33 cellular contexts compared by ENCODE assay signal in genomic region chr7:28609608-28610007, GRCh38.
"Had no signal": no experiment of that assay in that cellular context is flagged by ENCODE, and none has a peak within 500 bp of the region (broad histone marks: within the 10 kb centered on the region; RNA-seq: fewer than 3 reads in every experiment).

No MANE protein-coding gene starts in this region.

- H3K4me1 ChIP-seq: adrenal gland, body of pancreas, left lung, right lobe of liver, testis, transverse colon, uterus had no signal

- DNase-seq: activated CD4-positive, alpha-beta T cell treated with anti-CD3 and anti-CD28 coated beads for 4 hours; activated CD4-positive, alpha-beta T cell treated with anti-CD3 and anti-CD28 coated beads, Interleukin-2, amount 50 U/mL, for 4 hours; activated CD8-positive, alpha-beta memory T cell treated with anti-CD3 and anti-CD28 coated beads for 24 hours; activated effector memory CD4-positive, alpha-beta T cell treated with Interleukin-2 at 50 U/mL for 16 hours; activated naive CD4-positive, alpha-beta T cell treated with Interleukin-2 at 50 U/mL for 16 hours; adrenal gland; aorta; body of pancreas; foreskin fibroblast; left lung; midbrain; naive thymus-derived CD8-positive, alpha-beta T cell; occipital lobe; right lobe of liver; stimulated activated CD4-positive, alpha-beta T cell treated with anti-CD3 and anti-CD28 coated beads, Interleukin-12 subunit alpha, Interleukin-12 subunit beta, amount 100 ng/mL, for 4 hours; stimulated activated CD4-positive, alpha-beta T cell treated with anti-CD3 and anti-CD28 coated beads, Interleukin-4, amount 100 ng/mL, for 1 hour; stimulated activated naive CD8-positive, alpha-beta T cell treated with anti-CD3 and anti-CD28 coated beads, Interleukin-15, Interleukin-2, amounts not matched to agents 100 U/mL and 50 U/mL, for 24 hours; SW 1271; T-helper 9 cell; testis; transverse colon; uterus had no signal

- H3K4me3 Mint-ChIP-seq: activated naive CD8-positive, alpha-beta T cell; naive thymus-derived CD8-positive, alpha-beta T cell; neural crest cell; T-helper 1 cell treated with Interleukin-12 subunit alpha and Interleukin-12 subunit beta and Interleukin-4 antibody, amounts not matched to agents 30 μg/mL and 1 μg/mL, for 36 hours had no signal

- FAIRE-seq: endothelial cell of umbilical vein, TTC549 had no signal

- H2AFZ ChIP-seq: parathyroid adenoma had no signal

- ATAC-seq: body of pancreas; esophagus mucosa; left lung; naive thymus-derived CD8-positive, alpha-beta T cell; stimulated activated naive CD8-positive, alpha-beta T cell treated with anti-CD3 and anti-CD28 coated beads, Interleukin-15, Interleukin-2, amounts not matched to agents 100 U/mL and 50 U/mL, for 24 hours had no signal

- H3K27ac Mint-ChIP-seq: activated naive CD8-positive, alpha-beta T cell; naive thymus-derived CD8-positive, alpha-beta T cell; T-helper 1 cell treated with Interleukin-12 subunit alpha and Interleukin-12 subunit beta and Interleukin-4 antibody, amounts not matched to agents 30 μg/mL and 1 μg/mL, for 36 hours had no signal

- H3K27ac ChIP-seq: adrenal gland, body of pancreas, cardiac muscle cell, coronary artery, left lung, parathyroid adenoma, right lobe of liver, skin epidermis, testis, transverse colon, uterus, VCaP had no signal

- H3K9me3 ChIP-seq: adrenal gland, body of pancreas, left lung, right lobe of liver, testis, transverse colon, uterus had no signal

- H3K36me3 Mint-ChIP-seq: activated naive CD8-positive, alpha-beta T cell; naive thymus-derived CD8-positive, alpha-beta T cell had no signal

- H3K27me3 ChIP-seq: body of pancreas, cardiac muscle cell, left lung, right lobe of liver, testis, uterus had no signal

- H3K9me3 Mint-ChIP-seq: naive thymus-derived CD8-positive, alpha-beta T cell; neural crest cell; T-helper 1 cell treated with Interleukin-12 subunit alpha and Interleukin-12 subunit beta and Interleukin-4 antibody, amounts not matched to agents 30 μg/mL and 1 μg/mL, for 36 hours had no signal

- H3K4me3 ChIP-seq: adrenal gland, body of pancreas, cardiac muscle cell, coronary artery, left lung, right lobe of liver, skin epidermis, testis, transverse colon, uterus had no signal

- H3K36me3 ChIP-seq: adrenal gland, cardiac muscle cell, left lung, right lobe of liver, transverse colon, uterus had no signal

- H3K4me1 Mint-ChIP-seq: neural crest cell had no signal

- H3K79me2 ChIP-seq: parathyroid adenoma had no signal
